Comparison of ENCODE assay signal across 8 cellular contexts in genomic region chr19:42242512-42243409, GRCh38. TPM values are rescaled to one million over a fixed set of nuclear protein-coding genes. Genes with fewer than 3 reads are reported as not detected.
A peak's percentile ranks its signal among the peaks of the same experiment; 100 is the strongest.
DNase-seq lines count a peak whose midpoint lies in the region; ATAC-seq and TF ChIP-seq lines count a peak whose summit lies in the region.

Gene GSK3A, minus strand, starts transcription at chr19:42242602. Its CDS starts 137 bp downstream, at chr19:42242465.

- POLR2A ChIA-PET in PC-3 (lab: Charles Lee; ENCODE audit: unreplicated experiment), result interaction anchor here (0.5 to 0.7 kb wide), 5 partner anchors 25 to 1426 kb away, joined by 3 to 4 read pairs (median 4); no protein-coding TSS in a partner anchor

- H3K9me3 ChIP-seq in PC-3 (ENCODE audit: low read length) (no peaks in the 10 kb centered on the region), mononuclear cell (ENCODE audit: low read depth, low read length) (no peaks in the 10 kb centered on the region)

- intact Hi-C loops in PC-3 (cut with micrococcal nuclease), result loop anchor here (1.0 to 2.0 kb wide), 2 partner anchors 26 to 129 kb away; partner anchors contain the start of gene DEDD2

- no peak for TF ChIP-seq CTCF in PC-3 (conservative IDR thresholded peaks at IDR 0.05; ENCODE audit: low read depth, low read length)
- no peak for TF ChIP-seq CTCF in epithelial cell of esophagus (IDR thresholded peaks at IDR 0.05; ENCODE audit: insufficient read depth, low read depth, low read length, missing control alignments)

- no peaks in the 10 kb centered on the region for H3F3A ChIP-seq in PC-3 (ENCODE audit: low read length, unreplicated experiment)

- TF ChIP-seq RAD21 in Ishikawa (IDR thresholded peaks at IDR 0.05; ENCODE audit: low read depth), result no peak; the same call in 1 of the 2 replicates

- peak within 1 kb of the TSS; percentile 69 for H3K27ac ChIP-seq in PC-3 (ENCODE audit: low read length)

- H3K9ac ChIP-seq in PC-3 (ENCODE audit: low read length), result peak within 1 kb of the TSS; percentile 93

- ATAC-seq in GM21576 (IDR thresholded peaks at IDR 0.05; ENCODE audit: unreplicated experiment) (peak; percentile 57), PC-3 (peak; percentile 76)

- H3K27me3 ChIP-seq in PC-3 (ENCODE audit: low read length), result no peaks in the 10 kb centered on the region
- H3K27me3 ChIP-seq in mononuclear cell (ENCODE audit: insufficient read depth, low read length), result no peaks in the 10 kb centered on the region

- peak within 1 kb of the TSS; percentile 94 for H3K4me2 ChIP-seq in PC-3 (ENCODE audit: low read length)

- peaks cover 44% of the 10 kb centered on the region for H3K79me2 ChIP-seq in PC-3 (ENCODE audit: low read length)

- peak within 1 kb of the TSS; percentile 86 for H2AFZ ChIP-seq in PC-3 (ENCODE audit: low read length)

- no peaks in the 10 kb centered on the region for H4K20me1 ChIP-seq in PC-3 (ENCODE audit: low read length)

- H3K4me1 ChIP-seq in PC-3 (ENCODE audit: insufficient read depth, low read length) (peaks cover 4% of the 10 kb centered on the region), mononuclear cell (ENCODE audit: insufficient read depth, low read length) (peaks cover 42% of the 10 kb centered on the region)

- TF ChIP-seq EP300 in Ishikawa (IDR thresholded peaks at IDR 0.05; ENCODE audit: borderline replicate concordance), result no peak

- BruUV-seq in PC-3 (replicated peaks; lab: Mats Ljungman, UMichigan), result no TSS peak

- H3K4me3 ChIP-seq in PC-3 (ENCODE audit: low read length) (peak within 1 kb of the TSS; percentile 98), epithelial cell of esophagus (ENCODE audit: low read length) (peak within 1 kb of the TSS; percentile 95), mononuclear cell (ENCODE audit: low read length) (peak within 1 kb of the TSS; percentile 56)

- DNase-seq in DMS114 treated with DMSO at 0.1 percent for 48 hours (lab: John Stamatoyannopoulos, UW; ENCODE audit: unreplicated experiment) (peak; percentile 98), PC-3 (peak; percentile 96), activated T-cell treated with anti-CD3 and anti-CD28 coated beads for 48 hours (ENCODE audit: low read depth) (peak; percentile 94), epithelial cell of esophagus (ENCODE audit: low read depth) (peak; percentile 100)
- peak; percentile 81 to 91 for DNase-seq in stimulated activated CD8-positive, alpha-beta memory T cell treated with anti-CD3 and anti-CD28 coated beads, Interleukin-4, amount 100 ng/mL, for 1 hour (ENCODE audit: low read depth in 2 of 2, low spot score in 1 of 2)

- no peaks in the 10 kb centered on the region for H3K9me2 ChIP-seq in PC-3 (replicated peaks; ENCODE audit: low read length)

- CTCF ChIA-PET in PC-3 (lab: Charles Lee), result interaction anchor here (0.6 to 0.7 kb wide), 2 partner anchors 66 to 111 kb away, joined by 3 read pairs; no protein-coding TSS in a partner anchor

- H3K36me3 ChIP-seq in PC-3 (ENCODE audit: low read depth, low read length), result no peaks in the 10 kb centered on the region

TF ChIP-seq in Ishikawa, 13 proteins besides CTCF, POLR2A, EP300 and RAD21:
- peak; percentile 61; the same call in 1 of the 2 replicates for TF ChIP-seq TAF1 (IDR thresholded peaks at IDR 0.05; ENCODE audit: low read depth)
- TF ChIP-seq YY1 (IDR thresholded peaks at IDR 0.05; ENCODE audit: low read depth), result peak; percentile 80
- TF ChIP-seq TEAD4 (IDR thresholded peaks at IDR 0.05), result peak; percentile 19; the same call in 1 of the 2 replicates
- no peak for TF ChIP-seq ZBTB7A (IDR thresholded peaks at IDR 0.05; ENCODE audit: low read depth)
- TF ChIP-seq USF1 (IDR thresholded peaks at IDR 0.05), result peak; percentile 58
- TF ChIP-seq TCF12 (IDR thresholded peaks at IDR 0.05; ENCODE audit: low read depth), result peak; percentile 77
- no peak for TF ChIP-seq FOXM1 (IDR thresholded peaks at IDR 0.05; ENCODE audit: borderline replicate concordance, low read depth)
- TF ChIP-seq MAX (IDR thresholded peaks at IDR 0.05), result peak; percentile 62
- peak; percentile 71 for TF ChIP-seq CREB1 (IDR thresholded peaks at IDR 0.05; ENCODE audit: low read depth)
- TF ChIP-seq EGR1 (IDR thresholded peaks at IDR 0.05), result peak; percentile 69
- TF ChIP-seq REST (IDR thresholded peaks at IDR 0.05; ENCODE audit: low read depth), result no peak
- TF ChIP-seq NFIC (IDR thresholded peaks at IDR 0.05), result no peak
- TF ChIP-seq CEBPB (IDR thresholded peaks at IDR 0.05), result peak; percentile 44; the same call in 1 of the 2 replicates

RNA-seq across cellular contexts. Expression of gene GSK3A, which starts in this region (rescaled TPM):
- 25.0 and 29.0 TPM in 2 replicates for total RNA-seq in PC-3 (2014; rRNA removed)
- 13.1 TPM for total RNA-seq in mononuclear cell

Comparison
In these comparisons a context has a peak if more than half of its experiments do, and no peak if none do; other contexts are left out.
1. Peak in every context shown above with its lines: DNase-seq, ATAC-seq, H3K4me3 ChIP-seq and H3K27ac ChIP-seq.